In genomic region chr2:207828361-207829057, GRCh38 we compare ENCODE assay signal across 1 cellular context.
TF ChIP-seq lines count a peak whose summit lies in the region.

No MANE protein-coding gene starts in this region.

TF ChIP-seq in HepG2, 621 proteins besides CTCF, POLR2A, EP300 and RAD21 (continued from another document and continues in another):
- TF ChIP-seq ATF3 (CRISPR knock-in tag; IDR thresholded peaks at IDR 0.05), result peak; percentile 92
- peak; percentile 96 for TF ChIP-seq SNAI1 (CRISPR knock-in tag; IDR thresholded peaks at IDR 0.05; ENCODE audit: borderline replicate concordance)
- TF ChIP-seq NR2C2 (CRISPR knock-in tag; IDR thresholded peaks at IDR 0.05; ENCODE audit: borderline replicate concordance), result peak; percentile 55; the same call in 1 of the 2 replicates
- no peak; the same call in 1 of the 2 replicates for TF ChIP-seq NAIF1 (CRISPR knock-in tag; IDR thresholded peaks at IDR 0.05; ENCODE audit: borderline replicate concordance)
- TF ChIP-seq DNMT3B (CRISPR knock-in tag; conservative IDR thresholded peaks at IDR 0.05), result 0 out of 2 replicates have a peak, but pooled peaks have one; percentile 61
- TF ChIP-seq HOMEZ (CRISPR knock-in tag; IDR thresholded peaks at IDR 0.05; ENCODE audit: low read depth), result peak; percentile 96
- TF ChIP-seq ZNF34 (CRISPR knock-in tag; IDR thresholded peaks at IDR 0.05; ENCODE audit: borderline replicate concordance), result peak; percentile 94; the same call in 1 of the 2 replicates
- peak; percentile 97 for TF ChIP-seq JUN (CRISPR knock-in tag; IDR thresholded peaks at IDR 0.05)
- TF ChIP-seq ZBTB33 (CRISPR knock-in tag; IDR thresholded peaks at IDR 0.05), result no peak
- TF ChIP-seq SUZ12 (IDR thresholded peaks at IDR 0.05; ENCODE audit: low read depth, low read length), result no peak
- TF ChIP-seq ZNF850 (CRISPR knock-in tag; conservative IDR thresholded peaks at IDR 0.05), result no peak
- no peak for TF ChIP-seq GABPA (IDR thresholded peaks at IDR 0.05; ENCODE audit: low read depth, low read length)
- 0 out of 2 replicates have a peak, but pooled peaks have one; percentile 10 for TF ChIP-seq GABPA (CRISPR knock-in tag; IDR thresholded peaks at IDR 0.05; ENCODE audit: low read depth)
- peak; percentile 89 for TF ChIP-seq POGZ (CRISPR knock-in tag; IDR thresholded peaks at IDR 0.05)
- TF ChIP-seq SRSF1 (optimal IDR thresholded peaks at IDR 0.05; ENCODE audit: low read depth, low read length), result no peak
- peak; percentile 57 for TF ChIP-seq TBX3 (IDR thresholded peaks at IDR 0.05; ENCODE audit: borderline replicate concordance)
- peak; percentile 70 for TF ChIP-seq NFYC (CRISPR knock-in tag; IDR thresholded peaks at IDR 0.05)
- no peak for TF ChIP-seq CHCHD3 (CRISPR knock-in tag; IDR thresholded peaks at IDR 0.05)
- TF ChIP-seq ZNF180 (CRISPR knock-in tag; IDR thresholded peaks at IDR 0.05; ENCODE audit: borderline replicate concordance, low read depth), result no peak
- peak; percentile 87 for TF ChIP-seq TBX2 (CRISPR knock-in tag; IDR thresholded peaks at IDR 0.05; ENCODE audit: borderline replicate concordance)
- TF ChIP-seq ZFP82 (CRISPR knock-in tag; IDR thresholded peaks at IDR 0.05; ENCODE audit: borderline replicate concordance), result peak; percentile 11; the same call in 1 of the 2 replicates
- peak; percentile 90; the same call in 1 of the 2 replicates for TF ChIP-seq ZBTB26 (CRISPR knock-in tag; IDR thresholded peaks at IDR 0.05; ENCODE audit: borderline replicate concordance)
- no peak for TF ChIP-seq PBX3 (CRISPR knock-in tag; IDR thresholded peaks at IDR 0.05; ENCODE audit: borderline replicate concordance)
- no peak for TF ChIP-seq ZNF562 (CRISPR knock-in tag; IDR thresholded peaks at IDR 0.05; ENCODE audit: borderline replicate concordance)
- TF ChIP-seq HINFP (CRISPR knock-in tag; IDR thresholded peaks at IDR 0.05; ENCODE audit: low read depth), result no peak
- peak; percentile 82 for TF ChIP-seq ZNF800 (CRISPR knock-in tag; IDR thresholded peaks at IDR 0.05)
- TF ChIP-seq ZNF354B (CRISPR knock-in tag; IDR thresholded peaks at IDR 0.05), result no peak
- peak; percentile 67; the same call in 1 of the 2 replicates for TF ChIP-seq YEATS4 (CRISPR knock-in tag; IDR thresholded peaks at IDR 0.05; ENCODE audit: borderline replicate concordance)
- peak; percentile 46; the same call in 1 of the 2 replicates for TF ChIP-seq TFDP2 (CRISPR knock-in tag; IDR thresholded peaks at IDR 0.05)
- TF ChIP-seq HHEX (CRISPR knock-in tag; IDR thresholded peaks at IDR 0.05), result no peak
- 0 out of 2 replicates have a peak, but pooled peaks have one; percentile 32 for TF ChIP-seq TIGD3 (CRISPR knock-in tag; IDR thresholded peaks at IDR 0.05; ENCODE audit: borderline replicate concordance)
- no peak for TF ChIP-seq ZFP36L2 (CRISPR knock-in tag; IDR thresholded peaks at IDR 0.05)
- peak; percentile 85; the same call in 1 of the 2 replicates for TF ChIP-seq ZNF124 (CRISPR knock-in tag; IDR thresholded peaks at IDR 0.05)
- TF ChIP-seq DR1 (CRISPR knock-in tag; IDR thresholded peaks at IDR 0.05), result peak; percentile 35; the same call in 1 of the 2 replicates
- no peak for TF ChIP-seq IKZF1 (IDR thresholded peaks at IDR 0.05)
- TF ChIP-seq ATF6 (CRISPR knock-in tag; conservative IDR thresholded peaks at IDR 0.05), result 0 out of 2 replicates have a peak, but pooled peaks have one; percentile 53
- TF ChIP-seq ZNF350 (CRISPR knock-in tag; IDR thresholded peaks at IDR 0.05; ENCODE audit: borderline replicate concordance, low read depth), result 0 out of 2 replicates have a peak, but pooled peaks have one; percentile 10
- 0 out of 2 replicates have a peak, but pooled peaks have one; percentile 40 for TF ChIP-seq SIN3A (IDR thresholded peaks at IDR 0.05; ENCODE audit: borderline replicate concordance, low read depth, low read length)
- TF ChIP-seq ZNF567 (CRISPR knock-in tag; IDR thresholded peaks at IDR 0.05; ENCODE audit: borderline replicate concordance), result no peak
- TF ChIP-seq MATR3 (CRISPR knock-in tag; IDR thresholded peaks at IDR 0.05), result no peak
- peak; percentile 87 for TF ChIP-seq HOXA3 (CRISPR knock-in tag; IDR thresholded peaks at IDR 0.05)
- TF ChIP-seq ZNF660 (CRISPR knock-in tag; IDR thresholded peaks at IDR 0.05; ENCODE audit: borderline replicate concordance, low read depth), result no peak
- peak; percentile 57; the same call in 1 of the 2 replicates for TF ChIP-seq SALL2 (CRISPR knock-in tag; IDR thresholded peaks at IDR 0.05)
- peak; percentile 69; the same call in 1 of the 2 replicates for TF ChIP-seq ETV5 (CRISPR knock-in tag; IDR thresholded peaks at IDR 0.05; ENCODE audit: borderline replicate concordance)
- TF ChIP-seq TOE1 (CRISPR knock-in tag; IDR thresholded peaks at IDR 0.05), result no peak; the same call in 1 of the 2 replicates
- TF ChIP-seq GABPB1 (CRISPR knock-in tag; IDR thresholded peaks at IDR 0.05), result no peak; the same call in 1 of the 2 replicates
- TF ChIP-seq NFYB (CRISPR knock-in tag; IDR thresholded peaks at IDR 0.05), result peak; percentile 58
- peak; percentile 55; the same call in 1 of the 2 replicates for TF ChIP-seq NFKBIZ (CRISPR knock-in tag; IDR thresholded peaks at IDR 0.05)
- no peak for TF ChIP-seq ZNF530 (CRISPR knock-in tag; IDR thresholded peaks at IDR 0.05; ENCODE audit: low read depth)
